In the genomic region with DNA sequence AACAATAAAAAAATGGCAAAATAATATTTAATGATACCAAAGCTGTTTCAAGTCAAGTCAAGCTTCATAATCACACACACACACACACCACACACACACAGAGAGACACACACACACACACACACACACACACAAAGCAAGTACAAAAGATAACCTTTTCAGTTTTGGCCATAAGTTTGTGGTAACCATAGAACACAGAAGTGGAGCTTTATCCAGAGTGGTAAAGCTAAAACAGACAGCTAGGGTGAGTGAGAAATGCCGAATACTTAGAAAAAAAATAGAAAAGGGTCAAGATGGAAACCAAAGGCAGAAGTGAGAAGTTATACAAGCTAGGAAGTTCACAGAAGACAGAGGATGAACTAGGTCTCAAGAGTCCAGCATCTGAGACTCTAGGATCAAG, we compare ENCODE assay signal across 32 cellular contexts.
"Had no signal": no experiment of that assay in that cellular context is flagged by ENCODE, and none has a peak within 500 bp of the region (broad histone marks: within the 10 kb centered on the region; RNA-seq: fewer than 3 reads in every experiment).

No MANE protein-coding gene starts in this region.

- H3K27me3 ChIP-seq: ascending aorta, breast epithelium, cardiac muscle cell, colonic mucosa, heart left ventricle had no signal

- H3K4me3 ChIP-seq: ascending aorta, breast epithelium, cardiac muscle cell, colonic mucosa, heart left ventricle had no signal

- H3K4me1 ChIP-seq: ascending aorta, breast epithelium, colonic mucosa, heart left ventricle had no signal

- DNase-seq: activated B cell treated with CpG ODN at 0.5 μM for 24 hours; activated CD4-positive, alpha-beta memory T cell treated with anti-CD3 and anti-CD28 coated beads for 36 hours; activated CD4-positive, alpha-beta T cell treated with anti-CD3 and anti-CD28 coated beads for 36 hours; activated CD4-positive, alpha-beta T cell treated with anti-CD3 and anti-CD28 coated beads, Interleukin-2, amount 10 ng/mL, durations not matched to agents 24 days and 14 days; activated CD8-positive, alpha-beta memory T cell treated with anti-CD3 and anti-CD28 coated beads, Interleukin-2, amount 10 ng/mL, durations not matched to agents 7 days and 5 days; activated CD8-positive, alpha-beta memory T cell treated with anti-CD3 and anti-CD28 coated beads, Interleukin-2, amount 50 U/mL, for 4 hours; activated CD8-positive, alpha-beta T cell treated with anti-CD3 and anti-CD28 coated beads, Interleukin-2, amount 10 ng/mL, durations not matched to agents 7 days and 5 days; activated gamma-delta T cell; activated naive CD4-positive, alpha-beta T cell; activated naive CD4-positive, alpha-beta T cell treated with anti-CD3 and anti-CD28 coated beads, Interleukin-2, amount 10 ng/mL, durations not matched to agents 7 days and 5 days; activated naive CD8-positive, alpha-beta T cell treated with anti-CD3 and anti-CD28 coated beads, Interleukin-2, amount 10 ng/mL, durations not matched to agents 7 days and 5 days; activated T-cell treated with anti-CD3 and anti-CD28 coated beads, Interleukin-2, amount 50 U/mL, for 1 hour; activated T-cell treated with anti-CD3 and anti-CD28 coated beads, Interleukin-2, amount 50 U/mL, for 48 hours; central memory CD4-positive, alpha-beta T cell; cerebellar nuclear complex; colonic mucosa; effector memory CD4-positive, alpha-beta T cell; endodermal cell; foreskin fibroblast; glutamatergic neuron; heart left ventricle; T-helper 1 cell; T-helper 17 cell; T1000; WERI-Rb-1 had no signal

- ATAC-seq: activated CD4-positive, alpha-beta T cell treated with anti-CD3 and anti-CD28 coated beads for 36 hours; activated CD4-positive, CD25-positive, alpha-beta regulatory T cell treated with anti-CD3 and anti-CD28 coated beads, Interleukin-2, amount 50 U/mL, for 24 hours; activated CD8-positive, alpha-beta memory T cell treated with anti-CD3 and anti-CD28 coated beads, Interleukin-2, amount 10 ng/mL, durations not matched to agents 7 days and 5 days; activated CD8-positive, alpha-beta T cell treated with anti-CD3 and anti-CD28 coated beads, Interleukin-2, amount 10 ng/mL, durations not matched to agents 7 days and 5 days; activated naive CD4-positive, alpha-beta T cell treated with anti-CD3 and anti-CD28 coated beads, Interleukin-2, amount 50 U/mL, for 72 hours; esophagus mucosa; heart left ventricle; T-helper 17 cell had no signal

- H3K36me3 ChIP-seq: ascending aorta, breast epithelium, cardiac muscle cell, colonic mucosa, heart left ventricle, WERI-Rb-1 had no signal

- H3K27ac ChIP-seq: ascending aorta, breast epithelium, cardiac muscle cell, colonic mucosa, heart left ventricle, WERI-Rb-1 had no signal

- FAIRE-seq: frontal cortex had no signal

- H3K9me3 ChIP-seq: ascending aorta, breast epithelium, colonic mucosa, heart left ventricle had no signal
